ENCODE assay signal across 19 cellular contexts in the genomic region with DNA sequence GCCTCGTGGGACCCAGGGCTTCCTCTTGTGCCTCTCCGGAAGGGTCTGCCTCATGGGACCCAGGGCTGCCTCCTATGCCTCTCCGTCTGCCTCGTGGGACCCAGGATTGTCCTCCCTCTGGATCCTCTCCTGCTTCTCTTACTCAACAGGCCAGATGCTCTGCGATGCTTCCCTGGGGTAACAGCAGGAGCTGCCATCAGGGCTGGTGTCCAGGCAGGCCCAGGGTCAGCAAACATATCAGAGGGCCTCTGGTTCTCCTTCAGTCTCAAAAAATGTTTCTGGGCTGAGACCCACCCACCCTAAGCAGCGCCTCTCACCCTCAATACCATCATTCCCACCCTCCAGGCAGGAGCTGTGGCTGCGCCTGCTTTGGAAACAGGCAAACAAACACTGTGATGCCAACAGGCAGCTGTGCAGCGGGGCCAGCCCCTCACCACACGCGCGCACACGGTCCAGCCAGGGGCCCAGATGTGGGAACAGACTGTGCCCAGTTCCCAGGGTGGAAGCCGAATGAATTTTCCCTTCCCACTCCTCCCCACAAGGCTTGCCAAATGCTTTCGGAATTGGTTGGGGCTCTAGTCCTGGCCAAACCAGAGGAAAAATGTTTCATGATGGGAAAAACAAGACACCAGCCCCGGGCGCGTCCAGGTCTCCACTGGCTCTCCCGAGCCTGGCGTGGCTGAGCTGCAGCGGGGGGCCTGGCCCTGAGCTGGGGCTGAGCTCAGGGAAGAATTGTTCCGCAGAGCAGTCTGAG. TPM values are rescaled to one million over a fixed set of nuclear protein-coding genes. Genes with fewer than 3 reads are reported as not detected.
DNase-seq lines count a peak whose midpoint lies in the region; TF ChIP-seq lines count a peak whose summit lies in the region.
"Had no signal": no experiment of that assay in that cellular context is flagged by ENCODE, and none has a peak within 500 bp of the region (broad histone marks: within the 10 kb centered on the region; RNA-seq: fewer than 3 reads in every experiment).

No MANE protein-coding gene starts in this region.

- 91% methylated on average over 21 of the region's 21 CpGs; no CpG with 5 or more reads in 1 of the 2 donors for WGBS in transverse colon (ENCODE audit: low coverage in 1 of 2), 2 donors
- WGBS in adrenal gland, 4 donors, result 75 to 92% (median 87%) methylated on average over 10 to 21 of the region's 21 CpGs

- H2AFZ ChIP-seq in osteoblast (ENCODE audit: low read length), result no peak overlapping the region
- H2AFZ ChIP-seq: hepatocyte had no signal

- TF ChIP-seq POLR2A in transverse colon (IDR thresholded peaks at IDR 0.05) (no peak), adrenal gland (IDR thresholded peaks at IDR 0.05) (no peak)

- TF ChIP-seq CTCF in osteoblast (IDR thresholded peaks at IDR 0.05; ENCODE audit: extremely low read depth, low read depth, low read length) (no peak), transverse colon (IDR thresholded peaks at IDR 0.05) (no peak), adrenal gland (IDR thresholded peaks at IDR 0.05) (no peak)

- DNase-seq in globus pallidus (ENCODE audit: low spot score), result peak; percentile 38
- DNase-seq in osteoblast (ENCODE audit: insufficient read length, low spot score, missing footprints), result peak; percentile 73
- no peak for DNase-seq in transverse colon
- no peak for DNase-seq in activated T-helper 2 cell treated with anti-CD3 and anti-CD28 coated beads, Interferon-gamma antibody, Interleukin-2, Interleukin-4, amounts not matched to agents 10 μg/mL and 5 μg/mL and 100 μg/mL, durations not matched to agents 14 hours and 24 hours and 36 hours (ENCODE audit: low spot score)
- DNase-seq in adrenal gland, result no peak
- no peak for DNase-seq in ACHN
- DNase-seq: activated CD4-positive, alpha-beta T cell treated with anti-CD3 and anti-CD28 coated beads for 4 hours; activated naive CD8-positive, alpha-beta T cell treated with anti-CD3 and anti-CD28 coated beads, Interleukin-2, amount 10 ng/mL, durations not matched to agents 7 days and 5 days; activated T-cell treated with anti-CD3 and anti-CD28 coated beads for 4 hours; cerebellar nuclear complex; kidney glomerular epithelial cell; naive thymus-derived CD4-positive, alpha-beta T cell; NCI-H748 treated with DMSO at 0.1 percent for 48 hours; stimulated activated naive CD4-positive, alpha-beta T cell had no signal

- no peaks in the 10 kb centered on the region for H3K4me1 Mint-ChIP-seq in activated T-helper 2 cell treated with anti-CD3 and anti-CD28 coated beads, Interferon-gamma antibody, Interleukin-2, Interleukin-4, amounts not matched to agents 10 μg/mL and 5 μg/mL and 100 μg/mL, durations not matched to agents 14 hours and 24 hours and 36 hours (ENCODE audit: low read depth)
- H3K4me1 Mint-ChIP-seq: CD14-positive monocyte had no signal

- H3K36me3 ChIP-seq in osteoblast (ENCODE audit: insufficient read depth, low read length), result peaks cover 42% of the 10 kb centered on the region
- peaks cover 0 to 46% (median 16%) of the 10 kb centered on the region in 4 donors for H3K36me3 ChIP-seq in transverse colon
- peaks cover 0 to 64% of the 10 kb centered on the region in 2 donors for H3K36me3 ChIP-seq in adrenal gland (replicated peaks in 1 of 2)

- no peak overlapping the region for H3K27ac Mint-ChIP-seq in activated T-helper 2 cell treated with anti-CD3 and anti-CD28 coated beads, Interferon-gamma antibody, Interleukin-2, Interleukin-4, amounts not matched to agents 10 μg/mL and 5 μg/mL and 100 μg/mL, durations not matched to agents 14 hours and 24 hours and 36 hours
- H3K27ac Mint-ChIP-seq: activated naive CD8-positive, alpha-beta T cell treated with anti-CD3 and anti-CD28 coated beads, Interleukin-2, amount 10 ng/mL, durations not matched to agents 7 days and 5 days; T-helper 2 cell treated with Interferon-gamma antibody and Interleukin-4, amounts not matched to agents 5 μg/mL and 100 μg/mL, for 36 hours had no signal

- H3K79me2 ChIP-seq in osteoblast (ENCODE audit: insufficient read depth, low read length), result peaks cover 3% of the 10 kb centered on the region
- H3K79me2 ChIP-seq: hepatocyte had no signal

- intact Hi-C loops in transverse colon (cut with DNase I; ENCODE audit: low total_unique reads) (no loop called here), adrenal gland (cut with DNase I) (loop anchor here (5.0 kb wide), 2 partner anchors 39 to 49 kb away; no protein-coding TSS in a partner anchor)
- intact Hi-C loops in activated T-helper 2 cell treated with anti-CD3 and anti-CD28 coated beads, Interferon-gamma antibody, Interleukin-2, Interleukin-4, amounts not matched to agents 10 μg/mL and 5 μg/mL and 100 μg/mL, durations not matched to agents 14 hours and 24 hours and 36 hours (cut with micrococcal nuclease), result no loop called here

- H3K27ac ChIP-seq in angular gyrus (ENCODE audit: low read depth, low read length) (peak overlapping the region; percentile 84), osteoblast (ENCODE audit: low read depth, low read length) (no peak overlapping the region), transverse colon (peak overlapping the region; percentile 10 to 63 (median 27)), adrenal gland (peak overlapping the region in 2 of 5 donors; percentile 56 to 58)
- H3K27ac ChIP-seq: hepatocyte had no signal

- TF ChIP-seq EP300 in transverse colon (IDR thresholded peaks at IDR 0.05; ENCODE audit: low read depth), result no peak

- no peak overlapping the region for H3K4me3 ChIP-seq in osteoblast (ENCODE audit: insufficient read depth, low read length)
- no peak overlapping the region for H3K4me3 ChIP-seq in transverse colon
- H3K4me3 ChIP-seq in adrenal gland, result no peak overlapping the region
- H3K4me3 ChIP-seq: GM12878, hepatocyte had no signal

- no peaks in the 10 kb centered on the region for H3K27me3 Mint-ChIP-seq in activated T-helper 2 cell treated with anti-CD3 and anti-CD28 coated beads, Interferon-gamma antibody, Interleukin-2, Interleukin-4, amounts not matched to agents 10 μg/mL and 5 μg/mL and 100 μg/mL, durations not matched to agents 14 hours and 24 hours and 36 hours (ENCODE audit: low read depth)
- H3K27me3 Mint-ChIP-seq: activated naive CD8-positive, alpha-beta T cell treated with anti-CD3 and anti-CD28 coated beads, Interleukin-2, amount 10 ng/mL, durations not matched to agents 7 days and 5 days; naive thymus-derived CD4-positive, alpha-beta T cell had no signal

- H4K20me1 ChIP-seq in osteoblast (ENCODE audit: insufficient read depth, low read length), result peaks cover 19% of the 10 kb centered on the region

- H3K9me3 ChIP-seq in osteoblast (ENCODE audit: low read depth, low read length) (no peaks in the 10 kb centered on the region), transverse colon (no peaks in the 10 kb centered on the region), adrenal gland (replicated peaks in 1 of 3) (no peaks in the 10 kb centered on the region)

- no peaks in the 10 kb centered on the region for H3K27me3 ChIP-seq in osteoblast (ENCODE audit: insufficient read depth, low read length)
- no peaks in the 10 kb centered on the region for H3K27me3 ChIP-seq in transverse colon
- no peaks in the 10 kb centered on the region for H3K27me3 ChIP-seq in adrenal gland
- H3K27me3 ChIP-seq: hepatocyte had no signal

- peaks cover 19% of the 10 kb centered on the region for H3K4me1 ChIP-seq in osteoblast (ENCODE audit: insufficient read depth, low read length)
- peaks cover 17 to 29% (median 23%) of the 10 kb centered on the region in 4 donors for H3K4me1 ChIP-seq in transverse colon
- peaks cover 32 to 33% of the 10 kb centered on the region in 2 donors for H3K4me1 ChIP-seq in adrenal gland (replicated peaks in 1 of 2)

- H3K4me2 ChIP-seq in osteoblast (ENCODE audit: insufficient read depth, low read length), result no peak overlapping the region
- H3K4me2 ChIP-seq: hepatocyte had no signal

- H3K36me3 Mint-ChIP-seq in activated T-helper 2 cell treated with anti-CD3 and anti-CD28 coated beads, Interferon-gamma antibody, Interleukin-2, Interleukin-4, amounts not matched to agents 10 μg/mL and 5 μg/mL and 100 μg/mL, durations not matched to agents 14 hours and 24 hours and 36 hours (ENCODE audit: low read depth), result peaks cover 12% of the 10 kb centered on the region

- no peaks in the 10 kb centered on the region for H3K9me3 Mint-ChIP-seq in activated T-helper 2 cell treated with anti-CD3 and anti-CD28 coated beads, Interferon-gamma antibody, Interleukin-2, Interleukin-4, amounts not matched to agents 10 μg/mL and 5 μg/mL and 100 μg/mL, durations not matched to agents 14 hours and 24 hours and 36 hours
- H3K9me3 Mint-ChIP-seq: activated naive CD8-positive, alpha-beta T cell treated with anti-CD3 and anti-CD28 coated beads, Interleukin-2, amount 10 ng/mL, durations not matched to agents 7 days and 5 days; CD14-positive monocyte; naive thymus-derived CD4-positive, alpha-beta T cell; T-helper 2 cell treated with Interferon-gamma antibody and Interleukin-4, amounts not matched to agents 5 μg/mL and 100 μg/mL, for 36 hours had no signal

- in situ Hi-C loops in transverse colon (cut with MboI; ENCODE audit: low pct_ligation_motif_present in 1 of 4, low pct_unique_long_range_greater_than_20kb in 1 of 4, low sequenced_read_pairs in 3 of 4), result no loop called here
- in situ Hi-C loops in ACHN (cut with HindIII; ENCODE audit: low pct_ligation_motif_present, low pct_unique_long_range_greater_than_20kb, low sequenced_read_pairs), result no loop called here

- no peak overlapping the region for H3K4me3 Mint-ChIP-seq in activated T-helper 2 cell treated with anti-CD3 and anti-CD28 coated beads, Interferon-gamma antibody, Interleukin-2, Interleukin-4, amounts not matched to agents 10 μg/mL and 5 μg/mL and 100 μg/mL, durations not matched to agents 14 hours and 24 hours and 36 hours (ENCODE audit: low read depth)
- H3K4me3 Mint-ChIP-seq: activated naive CD8-positive, alpha-beta T cell treated with anti-CD3 and anti-CD28 coated beads, Interleukin-2, amount 10 ng/mL, durations not matched to agents 7 days and 5 days; CD14-positive monocyte; naive thymus-derived CD4-positive, alpha-beta T cell; T-helper 2 cell treated with Interferon-gamma antibody and Interleukin-4, amounts not matched to agents 5 μg/mL and 100 μg/mL, for 36 hours had no signal

RNA-seq across cellular contexts. Expression of a gene that starts 11.3 kb away (rescaled TPM):
- total RNA-seq in osteoblast (10.5 and 10.6 TPM in 2 replicates), transverse colon (10 to 100 TPM; 10.5 to 17.6 (median 12.1) TPM), adrenal gland (10 to 100 TPM; 13.7 to 49.0 (median 15.2) TPM)
- 13.6 and 15.0 TPM in 2 replicates for total RNA-seq in activated T-helper 2 cell treated with anti-CD3 and anti-CD28 coated beads, Interferon-gamma antibody, Interleukin-2, Interleukin-4, amounts not matched to agents 10 μg/mL and 5 μg/mL and 100 μg/mL, durations not matched to agents 14 hours and 24 hours and 36 hours
- 10 to 100 TPM in 1 of 3 donors, 1 to 10 TPM in 2; 7.8 to 17.8 (median 8.4) TPM for polyA plus RNA-seq in adrenal gland

RNA-seq across cellular contexts. Expression of a gene that starts 28.6 kb away (rescaled TPM):
- 60.7 and 68.8 TPM in 2 replicates for total RNA-seq in osteoblast
- 100 to 1,000 TPM in 1 of 4 donors, 10 to 100 TPM in 3; 10.6 to 222 (median 13.8) TPM for total RNA-seq in transverse colon
- total RNA-seq in activated T-helper 2 cell treated with anti-CD3 and anti-CD28 coated beads, Interferon-gamma antibody, Interleukin-2, Interleukin-4, amounts not matched to agents 10 μg/mL and 5 μg/mL and 100 μg/mL, durations not matched to agents 14 hours and 24 hours and 36 hours, result 0.43 and 0.48 TPM in 2 replicates
- 10 to 100 TPM in 7 of 8 donors, 1 to 10 TPM in 1; 8.3 to 24.7 (median 14.4) TPM for total RNA-seq in adrenal gland
- polyA plus RNA-seq in adrenal gland, result 1 to 10 TPM; 3.9 to 9.6 (median 5.7) TPM
- polyA plus RNA-seq: CD14-positive monocyte had no signal

Comparison
In these comparisons a context has a peak if more than half of its experiments do, and no peak if none do; other contexts are left out.
1. DNase-seq: peak in globus pallidus (single experiment) and osteoblast (single experiment); none in transverse colon (single experiment), activated T-helper 2 cell treated with anti-CD3 and anti-CD28 coated beads, Interferon-gamma antibody, Interleukin-2, Interleukin-4, amounts not matched to agents 10 μg/mL and 5 μg/mL and 100 μg/mL, durations not matched to agents 14 hours and 24 hours and 36 hours (single experiment), adrenal gland (0 of 7) and ACHN (single experiment).
2. intact Hi-C loops: an anchor here in adrenal gland (5.0 kb wide); none called in transverse colon and activated T-helper 2 cell treated with anti-CD3 and anti-CD28 coated beads, Interferon-gamma antibody, Interleukin-2, Interleukin-4, amounts not matched to agents 10 μg/mL and 5 μg/mL and 100 μg/mL, durations not matched to agents 14 hours and 24 hours and 36 hours.